8 cellular contexts compared by ENCODE assay signal in genomic region chr7:140696679-140697446, GRCh38. TPM values are rescaled to one million over a fixed set of nuclear protein-coding genes. Genes with fewer than 3 reads are reported as not detected.
DNase-seq lines count a peak whose midpoint lies in the region; ATAC-seq and TF ChIP-seq lines count a peak whose summit lies in the region.

NDUFB2 (plus strand) TSS chr7:140696708; CDS start chr7:140696745, 37 bp downstream.

- no peaks in the 10 kb centered on the region for H3K27me3 Mint-ChIP-seq in neural progenitor cell (ENCODE audit: insufficient read depth, low read depth)

- H3K36me3 Mint-ChIP-seq in neural progenitor cell = peaks cover 5% of the 10 kb centered on the region

- H3F3A ChIP-seq in neural progenitor cell (ENCODE audit: low read depth) = no peaks in the 10 kb centered on the region

- H3K27ac Mint-ChIP-seq in neural progenitor cell = peak within 1 kb of the TSS; percentile 57

- no peaks in the 10 kb centered on the region for H3K36me3 ChIP-seq in neural progenitor cell

- H3K4me1 ChIP-seq in foreskin keratinocyte (no peaks in the 10 kb centered on the region), neural progenitor cell (peaks cover 5% of the 10 kb centered on the region)

- peaks cover 22% of the 10 kb centered on the region for H4K20me1 ChIP-seq in neural progenitor cell (ENCODE audit: low read depth)

- ATAC-seq in GM21717 (IDR thresholded peaks at IDR 0.05; ENCODE audit: unreplicated experiment) (peak; percentile 96), foreskin keratinocyte (peak; percentile 95)

- DNase-seq in ELF-1 (ENCODE audit: low read depth, low spot score) (peak; percentile 95), RPMI7951 (ENCODE audit: low read depth) (peak; percentile 78), foreskin keratinocyte (peak; percentile 75 to 87), neural progenitor cell (ENCODE audit: low spot score) (peak; percentile 92)
- peak; percentile 69 to 80 (median 72) for DNase-seq in activated naive CD4-positive, alpha-beta T cell (lab: John Stamatoyannopoulos, UW)

- TF ChIP-seq RAD21 in Ishikawa (IDR thresholded peaks at IDR 0.05; ENCODE audit: low read depth) = no peak

- peak within 1 kb of the TSS; percentile 82 for H3K4me3 ChIP-seq in neural progenitor cell

- peak within 1 kb of the TSS; percentile 92 for H3K4me2 ChIP-seq in neural progenitor cell

- peaks cover 48% of the 10 kb centered on the region for H3K79me2 ChIP-seq in neural progenitor cell (ENCODE audit: low read depth)

- no peaks in the 10 kb centered on the region for H3K9me3 Mint-ChIP-seq in neural progenitor cell

- H3K9me3 ChIP-seq in neural progenitor cell (ENCODE audit: low read depth) = no peaks in the 10 kb centered on the region

- peak within 1 kb of the TSS; percentile 99 for H3K4me3 Mint-ChIP-seq in neural progenitor cell

- TF ChIP-seq EP300 in Ishikawa (IDR thresholded peaks at IDR 0.05; ENCODE audit: borderline replicate concordance) = no peak

- TF ChIP-seq CTCF in foreskin keratinocyte (conservative IDR thresholded peaks at IDR 0.05) = no peak
- TF ChIP-seq CTCF in neural progenitor cell (IDR thresholded peaks at IDR 0.05) = no peak
- no peak for TF ChIP-seq CTCF in subcutaneous adipose tissue (IDR thresholded peaks at IDR 0.05; ENCODE audit: low read depth)

- H3K9ac ChIP-seq in neural progenitor cell = peak within 1 kb of the TSS; percentile 66

- H3K4me1 Mint-ChIP-seq in neural progenitor cell = peaks cover 22% of the 10 kb centered on the region

- peak within 1 kb of the TSS; percentile 90 for H2AFZ ChIP-seq in neural progenitor cell (replicated peaks)

- peak within 1 kb of the TSS; percentile 86 for H3K27ac ChIP-seq in foreskin keratinocyte
- H3K27ac ChIP-seq in neural progenitor cell = peak within 1 kb of the TSS; percentile 52

- H3K27me3 ChIP-seq in foreskin keratinocyte (no peaks in the 10 kb centered on the region), neural progenitor cell (no peaks in the 10 kb centered on the region)

TF ChIP-seq in Ishikawa, 13 proteins besides CTCF, POLR2A, EP300 and RAD21:
- TF ChIP-seq CREB1 (IDR thresholded peaks at IDR 0.05; ENCODE audit: low read depth) (peak; percentile 21), YY1 (IDR thresholded peaks at IDR 0.05; ENCODE audit: low read depth) (peak; percentile 73), FOXM1 (IDR thresholded peaks at IDR 0.05; ENCODE audit: borderline replicate concordance, low read depth) (no peak), NFIC (IDR thresholded peaks at IDR 0.05) (no peak), ZBTB7A (IDR thresholded peaks at IDR 0.05; ENCODE audit: low read depth) (peak; percentile 60; the same call in 1 of the 2 replicates), TAF1 (IDR thresholded peaks at IDR 0.05; ENCODE audit: low read depth) (peak; percentile 41; the same call in 1 of the 2 replicates), USF1 (IDR thresholded peaks at IDR 0.05) (peak; percentile 82), TEAD4 (IDR thresholded peaks at IDR 0.05) (0 out of 2 replicates have a peak, but pooled peaks have one; percentile 4), TCF12 (IDR thresholded peaks at IDR 0.05; ENCODE audit: low read depth) (no peak; the same call in none of the 2 replicates), REST (IDR thresholded peaks at IDR 0.05; ENCODE audit: low read depth) (no peak), CEBPB (IDR thresholded peaks at IDR 0.05) (no peak), EGR1 (IDR thresholded peaks at IDR 0.05) (peak; percentile 29; the same call in 1 of the 2 replicates), MAX (IDR thresholded peaks at IDR 0.05) (peak; percentile 91)

RNA-seq across cellular contexts. Expression of gene NDUFB2, which starts in this region (rescaled TPM):
- total RNA-seq in RPMI7951 (2014; rRNA removed; shearing (Covaris generic)) = 333 and 473 TPM in 2 replicates
- total RNA-seq in foreskin keratinocyte = 217 and 239 TPM in 2 replicates
- polyA plus RNA-seq in foreskin keratinocyte = 365 and 389 TPM in 2 replicates
- total RNA-seq in neural progenitor cell (ENCODE audit: low replicate concordance) = 241 and 310 TPM in 2 replicates
- 100 to 1,000 TPM; 112 to 308 (median 163) TPM for total RNA-seq in subcutaneous adipose tissue

Comparison
In these comparisons a context has a peak if more than half of its experiments do, and no peak if none do; other contexts are left out.
1. Peak in every context shown above with its lines: DNase-seq, ATAC-seq, H3K4me3 ChIP-seq and H3K27ac ChIP-seq.